In genomic region chr3:3110749-3111361, GRCh38 we compare ENCODE assay signal across 13 cellular contexts. TPM values are rescaled to one million over a fixed set of nuclear protein-coding genes. Genes with fewer than 3 reads are reported as not detected.
A peak's percentile ranks its signal among the peaks of the same experiment; 100 is the strongest.
DNase-seq lines count a peak whose midpoint lies in the region; ATAC-seq and TF ChIP-seq lines count a peak whose summit lies in the region.
"Had no signal": no experiment of that assay in that cellular context is flagged by ENCODE, and none has a peak within 500 bp of the region (broad histone marks: within the 10 kb centered on the region; RNA-seq: fewer than 3 reads in every experiment).

No MANE protein-coding gene starts in this region.

- no peaks in the 10 kb centered on the region for H3K36me3 Mint-ChIP-seq in natural killer cell treated with Interleukin-12 subunit alpha and Interleukin-12 subunit beta and Interleukin-15 and Interleukin-18, amount 100 ng/mL, for 72 hours
- no peaks in the 10 kb centered on the region for H3K36me3 Mint-ChIP-seq in natural killer cell
- peaks cover 9% of the 10 kb centered on the region for H3K36me3 Mint-ChIP-seq in central memory CD8-positive, alpha-beta T cell (ENCODE audit: insufficient read depth)
- H3K36me3 Mint-ChIP-seq in activated CD8-positive, alpha-beta memory T cell treated with anti-CD3 and anti-CD28 coated beads, Interleukin-2, amount 10 ng/mL, durations not matched to agents 7 days and 5 days = no peaks in the 10 kb centered on the region
- H3K36me3 Mint-ChIP-seq: naive thymus-derived CD8-positive, alpha-beta T cell had no signal

- H3K27me3 Mint-ChIP-seq in natural killer cell treated with Interleukin-12 subunit alpha and Interleukin-12 subunit beta and Interleukin-15 and Interleukin-18, amount 100 ng/mL, for 72 hours = peaks cover under 1 to 14% of the 10 kb centered on the region in 2 donors
- H3K27me3 Mint-ChIP-seq in natural killer cell (ENCODE audit: low read depth in 2 of 2) = peaks cover 9 to 28% of the 10 kb centered on the region in 2 donors
- no peaks in the 10 kb centered on the region for H3K27me3 Mint-ChIP-seq in central memory CD8-positive, alpha-beta T cell
- H3K27me3 Mint-ChIP-seq in activated CD8-positive, alpha-beta memory T cell treated with anti-CD3 and anti-CD28 coated beads, Interleukin-2, amount 10 ng/mL, durations not matched to agents 7 days and 5 days = peaks cover 7% of the 10 kb centered on the region

- DNase-seq in natural killer cell treated with Interleukin-12 subunit alpha and Interleukin-12 subunit beta and Interleukin-15 and Interleukin-18, amount 100 ng/mL, for 72 hours (ENCODE audit: low spot score) = no peak
- DNase-seq in natural killer cell (no peak), KBM-7 (peak; percentile 23), activated gamma-delta T cell treated with Interleukin-2 at 50 U/mL for 16 hours (no peak), NCI-H1436 treated with DMSO at 0.1 percent for 48 hours (lab: John Stamatoyannopoulos, UW) (no peak)
- DNase-seq in central memory CD8-positive, alpha-beta T cell (ENCODE audit: low spot score in 2 of 2) = no peak
- no peak for DNase-seq in activated CD8-positive, alpha-beta memory T cell treated with anti-CD3 and anti-CD28 coated beads, Interleukin-2, amount 10 ng/mL, durations not matched to agents 7 days and 5 days
- DNase-seq: activated CD8-positive, alpha-beta memory T cell treated with anti-CD3 and anti-CD28 coated beads, Interleukin-2, amount 50 U/mL, for 4 hours; cortex of kidney; NCI-H1694 treated with DMSO at 0.1 percent for 48 hours had no signal

- peak overlapping the region; percentile 77 for H3K4me3 Mint-ChIP-seq in natural killer cell treated with Interleukin-12 subunit alpha and Interleukin-12 subunit beta and Interleukin-15 and Interleukin-18, amount 100 ng/mL, for 72 hours
- no peak overlapping the region for H3K4me3 Mint-ChIP-seq in natural killer cell
- H3K4me3 Mint-ChIP-seq in central memory CD8-positive, alpha-beta T cell = peak overlapping the region; percentile 61
- H3K4me3 Mint-ChIP-seq in activated CD8-positive, alpha-beta memory T cell treated with anti-CD3 and anti-CD28 coated beads, Interleukin-2, amount 10 ng/mL, durations not matched to agents 7 days and 5 days = no peak overlapping the region

- H3K4me1 Mint-ChIP-seq in natural killer cell treated with Interleukin-12 subunit alpha and Interleukin-12 subunit beta and Interleukin-15 and Interleukin-18, amount 100 ng/mL, for 72 hours (ENCODE audit: low read depth in 2 of 2) = peaks cover 40 to 49% of the 10 kb centered on the region in 2 donors
- no peaks in the 10 kb centered on the region for H3K4me1 Mint-ChIP-seq in natural killer cell
- H3K4me1 Mint-ChIP-seq in central memory CD8-positive, alpha-beta T cell = peaks cover 20% of the 10 kb centered on the region
- peaks cover 25% of the 10 kb centered on the region for H3K4me1 Mint-ChIP-seq in activated CD8-positive, alpha-beta memory T cell treated with anti-CD3 and anti-CD28 coated beads, Interleukin-2, amount 10 ng/mL, durations not matched to agents 7 days and 5 days

- TF ChIP-seq CTCF in natural killer cell (IDR thresholded peaks at IDR 0.05) = no peak

- intact Hi-C loops in natural killer cell (cut with micrococcal nuclease) = no loop called here

- no peaks in the 10 kb centered on the region for H3K9me3 Mint-ChIP-seq in natural killer cell treated with Interleukin-12 subunit alpha and Interleukin-12 subunit beta and Interleukin-15 and Interleukin-18, amount 100 ng/mL, for 72 hours
- no peaks in the 10 kb centered on the region for H3K9me3 Mint-ChIP-seq in natural killer cell
- H3K9me3 Mint-ChIP-seq in central memory CD8-positive, alpha-beta T cell = no peaks in the 10 kb centered on the region
- no peaks in the 10 kb centered on the region for H3K9me3 Mint-ChIP-seq in activated CD8-positive, alpha-beta memory T cell treated with anti-CD3 and anti-CD28 coated beads, Interleukin-2, amount 10 ng/mL, durations not matched to agents 7 days and 5 days (ENCODE audit: low read depth)
- H3K9me3 Mint-ChIP-seq: naive thymus-derived CD8-positive, alpha-beta T cell had no signal

- H3K27ac Mint-ChIP-seq in natural killer cell treated with Interleukin-12 subunit alpha and Interleukin-12 subunit beta and Interleukin-15 and Interleukin-18, amount 100 ng/mL, for 72 hours = peak overlapping the region; percentile 46 to 74
- H3K27ac Mint-ChIP-seq in natural killer cell = no peak overlapping the region
- peak overlapping the region; percentile 91 for H3K27ac Mint-ChIP-seq in central memory CD8-positive, alpha-beta T cell (ENCODE audit: low read depth)
- H3K27ac Mint-ChIP-seq in activated CD8-positive, alpha-beta memory T cell treated with anti-CD3 and anti-CD28 coated beads, Interleukin-2, amount 10 ng/mL, durations not matched to agents 7 days and 5 days = no peak overlapping the region

- CTCF ChIA-PET in activated CD8-positive, alpha-beta memory T cell treated with anti-CD3 and anti-CD28 coated beads, Interleukin-2, amount 10 ng/mL, durations not matched to agents 7 days and 5 days (lab: Charles Lee) = no interaction called here

- in situ Hi-C loops in KBM-7 (cut with MboI; ENCODE audit: low pct_unique_long_range_greater_than_20kb, low sequenced_read_pairs) = no loop called here

- no peak for ATAC-seq in natural killer cell treated with Interleukin-12 subunit alpha and Interleukin-12 subunit beta and Interleukin-15 and Interleukin-18, amount 100 ng/mL, for 72 hours
- ATAC-seq in natural killer cell (no peak), HG02840 (IDR thresholded peaks at IDR 0.05; ENCODE audit: low FRiP score, unreplicated experiment) (no peak)
- no peak for ATAC-seq in central memory CD8-positive, alpha-beta T cell (replicated peaks; ENCODE audit: extremely low read depth, poor library complexity, severe bottlenecking)
- ATAC-seq in activated CD8-positive, alpha-beta memory T cell treated with anti-CD3 and anti-CD28 coated beads, Interleukin-2, amount 10 ng/mL, durations not matched to agents 7 days and 5 days = no peak

RNA-seq across cellular contexts. Expression of gene IL5RA, which starts 0.7 kb away (rescaled TPM):
- total RNA-seq in natural killer cell treated with Interleukin-12 subunit alpha and Interleukin-12 subunit beta and Interleukin-15 and Interleukin-18, amount 100 ng/mL, for 72 hours = 1 to 10 TPM in 1 of 2 donors, not detected in 1; 5.0 TPM
- total RNA-seq in natural killer cell = 10 to 100 TPM in 1 of 3 donors, under 1 TPM in 1, not detected in 1; 0.34 to 12.4 TPM
- not detected for total RNA-seq in activated CD8-positive, alpha-beta memory T cell treated with anti-CD3 and anti-CD28 coated beads, Interleukin-2, amount 10 ng/mL, durations not matched to agents 7 days and 5 days
- total RNA-seq: G401; naive thymus-derived CD8-positive, alpha-beta T cell had no signal

RNA-seq across cellular contexts. Expression of gene TRNT1, which starts 15.9 kb away (rescaled TPM):
- 10 to 100 TPM; 29.7 to 70.0 TPM for total RNA-seq in natural killer cell treated with Interleukin-12 subunit alpha and Interleukin-12 subunit beta and Interleukin-15 and Interleukin-18, amount 100 ng/mL, for 72 hours
- total RNA-seq in natural killer cell = 10 to 100 TPM; 33.3 to 41.9 (median 36.6) TPM
- 10 to 100 TPM; 35.0 to 39.6 TPM for total RNA-seq in activated CD8-positive, alpha-beta memory T cell treated with anti-CD3 and anti-CD28 coated beads, Interleukin-2, amount 10 ng/mL, durations not matched to agents 7 days and 5 days

Comparison
In these comparisons a context has a peak if more than half of its experiments do, and no peak if none do; other contexts are left out.
1. H3K27ac Mint-ChIP-seq: peak in natural killer cell treated with Interleukin-12 subunit alpha and Interleukin-12 subunit beta and Interleukin-15 and Interleukin-18, amount 100 ng/mL, for 72 hours (2 of 2) and central memory CD8-positive, alpha-beta T cell (single experiment); none in natural killer cell (0 of 2) and activated CD8-positive, alpha-beta memory T cell treated with anti-CD3 and anti-CD28 coated beads, Interleukin-2, amount 10 ng/mL, durations not matched to agents 7 days and 5 days (single experiment).
2. H3K4me3 Mint-ChIP-seq: peak in natural killer cell treated with Interleukin-12 subunit alpha and Interleukin-12 subunit beta and Interleukin-15 and Interleukin-18, amount 100 ng/mL, for 72 hours (single experiment) and central memory CD8-positive, alpha-beta T cell (single experiment); none in natural killer cell (single experiment) and activated CD8-positive, alpha-beta memory T cell treated with anti-CD3 and anti-CD28 coated beads, Interleukin-2, amount 10 ng/mL, durations not matched to agents 7 days and 5 days (single experiment).